26 cellular contexts compared by ENCODE assay signal in the genomic region with DNA sequence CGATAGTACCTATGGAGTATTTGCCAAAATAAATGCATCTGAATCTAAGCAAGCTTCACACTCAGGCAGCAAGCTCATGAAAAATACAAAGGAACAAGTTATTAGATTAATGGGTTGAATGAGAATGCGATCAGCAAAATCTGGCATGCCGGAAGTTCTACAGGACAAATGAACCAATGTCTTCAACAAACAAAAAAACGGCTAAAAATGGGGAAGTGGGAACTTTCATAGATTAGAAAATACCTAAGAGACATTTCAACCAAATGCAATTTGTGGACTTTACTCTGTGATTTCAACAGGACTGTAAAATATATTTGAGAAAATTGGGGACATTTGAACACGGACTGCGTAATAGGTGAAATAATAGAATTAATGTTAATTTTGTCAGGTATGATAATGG. TPM values are rescaled to one million over a fixed set of nuclear protein-coding genes. Genes with fewer than 3 reads are reported as not detected.
"Had no signal": no experiment of that assay in that cellular context is flagged by ENCODE, and none has a peak within 500 bp of the region (broad histone marks: within the 10 kb centered on the region; RNA-seq: fewer than 3 reads in every experiment).

No MANE protein-coding gene starts in this region.

- ATAC-seq: activated CD8-positive, alpha-beta T cell treated with anti-CD3 and anti-CD28 coated beads for 36 hours; activated naive CD4-positive, alpha-beta T cell treated with anti-CD3 and anti-CD28 coated beads, Interleukin-2, amount 50 U/mL, for 72 hours; activated T-cell treated with anti-CD3 and anti-CD28 coated beads, Interleukin-2, amount 50 U/mL, for 4 hours; effector memory CD8-positive, alpha-beta T cell; gastroesophageal sphincter; left cardiac atrium; left ventricle myocardium superior; mucosa of descending colon; right cardiac atrium; stimulated activated naive CD8-positive, alpha-beta T cell treated with anti-CD3 and anti-CD28 coated beads, Interleukin-15, Interleukin-2, amounts not matched to agents 100 U/mL and 50 U/mL, for 24 hours had no signal

- H3K27ac ChIP-seq: colonic mucosa, gastroesophageal sphincter, hepatocyte, testis, transverse colon had no signal

- DNase-seq: activated B cell treated with CpG ODN at 0.5 μM for 24 hours; activated CD4-positive, alpha-beta T cell treated with anti-CD3 and anti-CD28 coated beads, Interleukin-2, amount 50 U/mL, for 1 hour; activated CD8-positive, alpha-beta T cell treated with anti-CD3 and anti-CD28 coated beads for 36 hours; activated T-cell treated with anti-CD3 and anti-CD28 coated beads, Interleukin-2, amount 50 U/mL, for 4 hours; anterior cingulate cortex; colonic mucosa; effector memory CD8-positive, alpha-beta T cell; erythroblast; left cardiac atrium; left ventricle myocardium superior; mucosa of descending colon; posterior cingulate gyrus; right cardiac atrium; stimulated activated CD4-positive, alpha-beta T cell treated with anti-CD3 and anti-CD28 coated beads, Interleukin-2, amount 100 ng/mL, for 48 hours; stimulated activated naive CD8-positive, alpha-beta T cell treated with anti-CD3 and anti-CD28 coated beads, Interleukin-15, Interleukin-2, amounts not matched to agents 100 U/mL and 50 U/mL, for 24 hours; testis; transverse colon had no signal

- H3K36me3 ChIP-seq: colonic mucosa, gastroesophageal sphincter, transverse colon had no signal

- H3K4me3 ChIP-seq: colonic mucosa, gastroesophageal sphincter, hepatocyte, mucosa of descending colon, testis, transverse colon had no signal

- H3K4me2 ChIP-seq: hepatocyte had no signal

- H2AFZ ChIP-seq: hepatocyte had no signal

- H3K27me3 ChIP-seq: colonic mucosa, gastroesophageal sphincter, hepatocyte, testis, transverse colon had no signal

- H3K79me2 ChIP-seq: hepatocyte had no signal

- H3K4me1 ChIP-seq: colonic mucosa, gastroesophageal sphincter, testis, transverse colon had no signal

- FAIRE-seq: bronchial epithelial cell, keratinocyte had no signal

- H3K9me3 ChIP-seq: colonic mucosa, gastroesophageal sphincter, mucosa of descending colon, testis had no signal

RNA-seq across cellular contexts. Expression of a gene that starts 43.7 kb away (rescaled TPM):
- total RNA-seq: activated B cell treated with CpG ODN at 0.5 μM for 24 hours; activated CD8-positive, alpha-beta T cell treated with anti-CD3 and anti-CD28 coated beads for 36 hours; activated naive CD4-positive, alpha-beta T cell treated with anti-CD3 and anti-CD28 coated beads, Interleukin-2, amount 50 U/mL, for 72 hours; activated T-cell treated with anti-CD3 and anti-CD28 coated beads, Interleukin-2, amount 50 U/mL, for 4 hours; activated T-helper 2 cell treated with anti-CD3 and anti-CD28 coated beads, Interferon-gamma antibody, Interleukin-2, Interleukin-4, amounts not matched to agents 10 μg/mL and 5 μg/mL and 100 μg/mL, durations not matched to agents 14 hours and 24 hours and 36 hours; bronchial epithelial cell; hepatocyte; left ventricle myocardium superior; lung microvascular endothelial cell; myocyte; osteoblast had no signal
- polyA plus RNA-seq: hepatocyte, keratinocyte had no signal
